In the genomic region with DNA sequence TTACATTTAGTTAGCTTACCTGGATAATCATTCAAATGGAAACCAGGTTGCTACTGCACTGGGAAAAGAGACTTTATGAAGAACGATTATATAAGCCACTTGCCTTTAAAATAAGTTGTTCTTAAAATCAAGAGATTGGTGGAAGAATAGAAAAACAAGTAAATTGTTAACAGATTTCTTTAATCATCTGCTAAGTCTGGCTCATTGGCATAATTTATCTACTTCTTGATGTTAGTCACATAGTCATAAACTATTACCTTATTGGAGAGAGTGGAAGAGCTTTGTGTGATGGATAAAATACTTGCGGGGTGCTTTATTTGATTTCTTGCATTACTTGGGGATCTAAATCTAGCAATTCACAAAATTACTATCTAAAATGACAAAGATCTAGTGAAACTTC, we compare ENCODE assay signal across 19 cellular contexts. TPM values are rescaled to one million over a fixed set of nuclear protein-coding genes. Genes with fewer than 3 reads are reported as not detected.
DNase-seq lines count a peak whose midpoint lies in the region; TF ChIP-seq lines count a peak whose summit lies in the region.
"Had no signal": no experiment of that assay in that cellular context is flagged by ENCODE, and none has a peak within 500 bp of the region (broad histone marks: within the 10 kb centered on the region; RNA-seq: fewer than 3 reads in every experiment).

No MANE protein-coding gene starts in this region.

- H3K27ac ChIP-seq in SU-DHL-6 (ENCODE audit: low read depth, low read length) (peak overlapping the region; percentile 44; the same call in 1 of the 2 replicates), uterus (no peak overlapping the region)
- H3K27ac ChIP-seq: BLaER1, cardiac muscle cell, ovary, suprapubic skin had no signal

- peaks cover 19% of the 10 kb centered on the region for H3K36me3 ChIP-seq in SU-DHL-6 (ENCODE audit: low read length)
- no peaks in the 10 kb centered on the region for H3K36me3 ChIP-seq in uterus
- H3K36me3 ChIP-seq: adrenal gland, ovary had no signal

- H3K9ac ChIP-seq in SU-DHL-6 (ENCODE audit: low read length): no peak overlapping the region
- H3K9ac ChIP-seq: BLaER1 had no signal

- peaks cover 100% of the 10 kb centered on the region for H3K79me2 ChIP-seq in SU-DHL-6 (ENCODE audit: insufficient read depth, low read length)

- peaks cover 31% of the 10 kb centered on the region for H3F3A ChIP-seq in SU-DHL-6 (ENCODE audit: insufficient read depth)

- H3K4me3 ChIP-seq in SU-DHL-6 (ENCODE audit: insufficient read depth, low read length, poor library complexity, severe bottlenecking) (no peak overlapping the region), fibroblast of mammary gland (ENCODE audit: control insufficient read depth, low read depth, low read length) (no peak overlapping the region), uterus (no peak overlapping the region)
- H3K4me3 ChIP-seq: BLaER1, cardiac muscle cell, ovary, suprapubic skin had no signal

- H3K9me2 ChIP-seq in SU-DHL-6 (replicated peaks; ENCODE audit: insufficient read depth, low read length): no peaks in the 10 kb centered on the region

- no peak for TF ChIP-seq CTCF in SU-DHL-6 (IDR thresholded peaks at IDR 0.05; ENCODE audit: insufficient read depth, low read length, poor library complexity, severe bottlenecking)
- no peak for TF ChIP-seq CTCF in fibroblast of mammary gland (conservative IDR thresholded peaks at IDR 0.05; ENCODE audit: control insufficient read depth, insufficient read depth, low read depth, low read length)
- TF ChIP-seq CTCF in GM13977 (IDR thresholded peaks at IDR 0.05; ENCODE audit: extremely low read depth, insufficient read depth, missing control alignments): no peak
- no peak for TF ChIP-seq CTCF in uterus (IDR thresholded peaks at IDR 0.05)

- DNase-seq in Caki2 (ENCODE audit: low read depth): peak; percentile 21
- peak; percentile 25 for DNase-seq in fibroblast of mammary gland (ENCODE audit: low read depth)
- DNase-seq in renal cortical epithelial cell (ENCODE audit: low read depth): peak; percentile 91
- DNase-seq in GM13977 (ENCODE audit: low spot score): no peak
- DNase-seq in uterus: no peak
- no peak for DNase-seq in NCI-H226
- DNase-seq: activated CD4-positive, alpha-beta T cell treated with anti-CD3 and anti-CD28 coated beads, Interleukin-2, amount 10 ng/mL, durations not matched to agents 24 days and 14 days; activated T-cell treated with anti-CD3 and anti-CD28 coated beads for 4 hours; adrenal gland; DMS53; effector CD8-positive, alpha-beta T cell; NCI-H1105; NCI-H82; ovary; stimulated activated CD4-positive, alpha-beta T cell treated with anti-CD3 and anti-CD28 coated beads, Interleukin-4, amount 100 ng/mL, for 1 hour had no signal

- no peak for TF ChIP-seq POLR2A in uterus (IDR thresholded peaks at IDR 0.05)

- peak overlapping the region; percentile 97 for H3K4me2 ChIP-seq in SU-DHL-6 (ENCODE audit: low read depth, low read length, poor library complexity, severe bottlenecking)

- in situ Hi-C loops in Caki2 (cut with HindIII; ENCODE audit: low pct_unique_long_range_greater_than_20kb, low sequenced_read_pairs): no loop called here
- in situ Hi-C loops in GM13977 (cut with MboI; ENCODE audit: low pct_unique_long_range_greater_than_20kb, low sequenced_read_pairs, unreplicated experiment): no loop called here

- H3K27me3 ChIP-seq in SU-DHL-6 (ENCODE audit: low read length) (no peaks in the 10 kb centered on the region), uterus (no peaks in the 10 kb centered on the region)
- H3K27me3 ChIP-seq: adrenal gland, BLaER1, cardiac muscle cell, ovary, suprapubic skin had no signal

- no peaks in the 10 kb centered on the region for H3K9me3 ChIP-seq in SU-DHL-6 (ENCODE audit: insufficient read depth, low read length)
- H3K9me3 ChIP-seq in uterus: no peaks in the 10 kb centered on the region
- H3K9me3 ChIP-seq: adrenal gland, BLaER1, ovary, suprapubic skin had no signal

- H4K20me1 ChIP-seq in SU-DHL-6 (ENCODE audit: low read depth, low read length): peaks cover 78% of the 10 kb centered on the region

- intact Hi-C loops in uterus (cut with DNase I; ENCODE audit: low total_unique reads): no loop called here

- peaks cover 15 to 35% of the 10 kb centered on the region in 2 donors for H3K4me1 ChIP-seq in uterus

- no peak overlapping the region for H2AFZ ChIP-seq in SU-DHL-6 (ENCODE audit: low read depth, low read length, severe bottlenecking)

RNA-seq across cellular contexts. Expression of gene LSM14A, which starts 6.8 kb away (rescaled TPM):
- total RNA-seq in Caki2 (2014; rRNA removed; shearing (Covaris generic); ENCODE audit: low replicate concordance): 64.3 and 127 TPM in 2 replicates
- total RNA-seq in renal cortical epithelial cell (75.9 and 112 TPM in 2 replicates), uterus (100 to 1,000 TPM in 3 of 4 donors, 10 to 100 TPM in 1; 57.1 to 161 (median 119) TPM)

Comparison
In these comparisons a context has a peak if more than half of its experiments do, and no peak if none do; other contexts are left out.
1. DNase-seq: peak in Caki2 (single experiment), fibroblast of mammary gland (single experiment) and renal cortical epithelial cell (single experiment); none in GM13977 (single experiment), uterus (0 of 2) and NCI-H226 (single experiment).